27 cellular contexts compared by ENCODE assay signal in genomic region chr14:89128616-89129015, GRCh38.
"Had no signal": no experiment of that assay in that cellular context is flagged by ENCODE, and none has a peak within 500 bp of the region (broad histone marks: within the 10 kb centered on the region; RNA-seq: fewer than 3 reads in every experiment).

No MANE protein-coding gene starts in this region.

- H3K4me3 ChIP-seq: colonic mucosa, esophagus muscularis mucosa, gastroesophageal sphincter, heart left ventricle, hepatocyte, left ventricle myocardium inferior, lower lobe of right lung, mucosa of descending colon had no signal

- H2AFZ ChIP-seq: hepatocyte had no signal

- FAIRE-seq: endometrium, endothelial cell of umbilical vein, frontal cortex, kidney had no signal

- H3K9me3 ChIP-seq: colonic mucosa, esophagus muscularis mucosa, gastroesophageal sphincter, heart left ventricle, left ventricle myocardium inferior, lower lobe of right lung, mucosa of descending colon had no signal

- H3K4me2 ChIP-seq: hepatocyte had no signal

- H3K36me3 ChIP-seq: colonic mucosa, esophagus muscularis mucosa, gastroesophageal sphincter, heart left ventricle, left ventricle myocardium inferior, lower lobe of right lung had no signal

- DNase-seq: colonic mucosa; cortex of kidney; effector CD8-positive, alpha-beta T cell; effector memory CD8-positive, alpha-beta T cell; endodermal cell; foreskin keratinocyte; heart left ventricle; hypothalamus; immature natural killer cell; islet precursor cell; kidney; kidney glomerular epithelial cell; left colon; left ventricle myocardium inferior; lower lobe of right lung; mesenchymal stem cell; mucosa of descending colon; naive B cell had no signal

- ATAC-seq: effector memory CD8-positive, alpha-beta T cell; foreskin keratinocyte; gastroesophageal sphincter; heart left ventricle; left colon; left lobe of liver; lower lobe of right lung; mucosa of descending colon had no signal

- H3K4me3 Mint-ChIP-seq: dendritic cell treated with granulocyte-macrophage colony-stimulating factor and Interleukin-4, amounts not matched to agents 40 ng/mL and 50 ng/mL, for 4 days; effector memory CD8-positive, alpha-beta T cell; endodermal cell; immature natural killer cell; mesothelial cell of epicardium; naive B cell had no signal

- H3K4me1 ChIP-seq: colonic mucosa, esophagus muscularis mucosa, foreskin keratinocyte, gastroesophageal sphincter, heart left ventricle, left ventricle myocardium inferior, lower lobe of right lung had no signal

- H3K79me2 ChIP-seq: hepatocyte had no signal

- H3K4me1 Mint-ChIP-seq: endodermal cell, immature natural killer cell, mesothelial cell of epicardium, naive B cell had no signal

- H3K27ac ChIP-seq: colonic mucosa, esophagus muscularis mucosa, foreskin keratinocyte, gastroesophageal sphincter, heart left ventricle, hepatocyte, left ventricle myocardium inferior, lower lobe of right lung had no signal

- H3K9me3 Mint-ChIP-seq: dendritic cell treated with granulocyte-macrophage colony-stimulating factor and Interleukin-4, amounts not matched to agents 40 ng/mL and 50 ng/mL, for 4 days; effector memory CD8-positive, alpha-beta T cell; endodermal cell; immature natural killer cell; mesothelial cell of epicardium had no signal

- H3K27ac Mint-ChIP-seq: dendritic cell treated with granulocyte-macrophage colony-stimulating factor and Interleukin-4, amounts not matched to agents 40 ng/mL and 50 ng/mL, for 4 days; effector memory CD8-positive, alpha-beta T cell; endodermal cell; immature natural killer cell; mesothelial cell of epicardium had no signal

- H3K27me3 Mint-ChIP-seq: naive B cell had no signal

- H3K27me3 ChIP-seq: colonic mucosa, esophagus muscularis mucosa, gastroesophageal sphincter, heart left ventricle, hepatocyte had no signal

- H3K36me3 Mint-ChIP-seq: immature natural killer cell, mesothelial cell of epicardium, naive B cell had no signal
